ENCODE assay signal across 35 cellular contexts in genomic region chr12:128109236-128109635, GRCh38.
"Had no signal": no experiment of that assay in that cellular context is flagged by ENCODE, and none has a peak within 500 bp of the region (broad histone marks: within the 10 kb centered on the region; RNA-seq: fewer than 3 reads in every experiment).

No MANE protein-coding gene starts in this region.

- H3K27ac ChIP-seq: KMS-11 had no signal

- H3K9me3 ChIP-seq: MG63 had no signal

- H3K4me3 ChIP-seq: MG63 had no signal

- H3K4me2 ChIP-seq: KMS-11 had no signal

- H3K36me3 ChIP-seq: MG63 had no signal

- H3K27me3 ChIP-seq: MG63 had no signal

- DNase-seq: Karpas-422, Kasumi-1, MG63, MM.1S, MV-4-11, NCI-H1048, NCI-H1092, NCI-H1092 treated with DMSO at 0.1 percent for 48 hours, NCI-H1105, NCI-H1105 treated with DMSO at 0.1 percent for 48 hours, NCI-H1417, NCI-H1417 treated with DMSO at 0.1 percent for 48 hours, NCI-H1436, NCI-H1436 treated with DMSO at 0.1 percent for 48 hours, NCI-H146, NCI-H1694, NCI-H1694 treated with DMSO at 0.1 percent for 48 hours, NCI-H187, NCI-H187 treated with DMSO at 0.1 percent for 48 hours, NCI-H1930, NCI-H2029, NCI-H2029 treated with DMSO at 0.1 percent for 48 hours, NCI-H2081, NCI-H2081 treated with DMSO at 0.1 percent for 48 hours, NCI-H2107, NCI-H2171, NCI-H2171 treated with DMSO at 0.1 percent for 48 hours, NCI-H2227 treated with DMSO at 0.1 percent for 48 hours, NCI-H226, NCI-H345, NCI-H446, NCI-H446 treated with DMSO at 0.1 percent for 48 hours, NCI-H510A, NCI-H510A treated with DMSO at 0.1 percent for 48 hours had no signal

- H3K9ac ChIP-seq: KMS-11 had no signal
